Comparison of ENCODE assay signal across 8 cellular contexts in the genomic region with DNA sequence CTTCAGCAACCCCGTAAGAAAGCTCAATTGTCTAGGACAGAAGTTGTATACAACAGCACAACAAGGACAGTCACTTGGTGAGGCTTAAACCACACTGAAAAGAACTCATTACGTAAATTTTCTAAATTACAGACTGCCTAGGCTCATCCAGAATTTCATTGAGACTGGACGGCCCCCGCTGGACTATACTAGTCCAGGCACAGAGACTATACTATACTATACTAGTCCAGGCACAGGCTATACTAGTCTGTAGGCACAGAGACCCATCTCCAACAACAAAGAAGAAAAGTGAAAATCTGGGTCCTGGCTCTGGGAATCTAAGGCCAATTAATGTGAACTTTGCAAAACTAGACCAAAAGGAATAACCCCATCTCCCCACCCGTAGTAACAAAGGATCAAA. TPM values are rescaled to one million over a fixed set of nuclear protein-coding genes. Genes with fewer than 3 reads are reported as not detected.
DNase-seq lines count a peak whose midpoint lies in the region; ATAC-seq and TF ChIP-seq lines count a peak whose summit lies in the region.

No MANE protein-coding gene starts in this region.

- H3K4me3 ChIP-seq in Panc1 (ENCODE audit: low read depth in 2 of 2, low read length in 2 of 2) (peak overlapping the region; percentile 78 to 87), esophagus muscularis mucosa (peak overlapping the region; percentile 64 to 73 (median 68)), trophoblast cell (ENCODE audit: low read depth, low read length) (peak overlapping the region; percentile 86)

- intact Hi-C loops in Panc1 (cut with micrococcal nuclease; ENCODE audit: unreplicated experiment): no loop called here
- intact Hi-C loops in esophagus muscularis mucosa (cut with DNase I): loop anchor here (2.0 kb wide), 2 partner anchors 19 to 31 kb away; no protein-coding TSS in a partner anchor

- H3K4me1 ChIP-seq in Panc1 (ENCODE audit: control insufficient read depth, insufficient read depth, low read length) (no peaks in the 10 kb centered on the region; the same call in none of the 2 replicates), esophagus muscularis mucosa (peaks cover 14 to 21% (median 21%) of the 10 kb centered on the region in 4 donors), trophoblast cell (ENCODE audit: control insufficient read depth in 1 of 2, insufficient read depth in 2 of 2, low read length in 2 of 2) (peaks cover 3 to 5% of the 10 kb centered on the region in 2 experiments)

- TF ChIP-seq CTCF in Panc1 (IDR thresholded peaks at IDR 0.05) (no peak), esophagus muscularis mucosa (IDR thresholded peaks at IDR 0.05) (no peak)

- DNase-seq in G401 (ENCODE audit: low spot score): peak; percentile 44
- DNase-seq in Panc1 (ENCODE audit: low read depth, low spot score): no peak
- DNase-seq in esophagus muscularis mucosa (ENCODE audit: extremely low spot score): no peak
- DNase-seq in trophoblast cell: peak in 1 of 2 donors; percentile 18
- no peak for DNase-seq in AML-193 (lab: John Stamatoyannopoulos, UW)

- no peaks in the 10 kb centered on the region; the same call in 1 of the 2 replicates for H3K36me3 ChIP-seq in Panc1 (ENCODE audit: control insufficient read depth, insufficient read depth, low read length)
- H3K36me3 ChIP-seq in esophagus muscularis mucosa: peaks cover 0 to 17% (median 16%) of the 10 kb centered on the region in 4 donors
- peaks cover 23 to 32% of the 10 kb centered on the region in 2 experiments for H3K36me3 ChIP-seq in trophoblast cell (ENCODE audit: control insufficient read depth in 1 of 2, insufficient read depth in 2 of 2, low read length in 2 of 2)

- H3K79me1 ChIP-seq in trophoblast cell (ENCODE audit: low read length): peaks cover 9% of the 10 kb centered on the region

- H3K9me3 ChIP-seq in Panc1 (ENCODE audit: control insufficient read depth, insufficient read depth, low read depth, low read length) (peaks cover 10% of the 10 kb centered on the region; the same call in 1 of the 2 replicates), esophagus muscularis mucosa (peaks cover 0 to 14% (median 1%) of the 10 kb centered on the region in 4 donors), trophoblast cell (ENCODE audit: insufficient read depth, low read depth, low read length) (peaks cover 7% of the 10 kb centered on the region)

- no peak for TF ChIP-seq EP300 in esophagus muscularis mucosa (IDR thresholded peaks at IDR 0.05)

- H3K27me3 ChIP-seq in Panc1 (ENCODE audit: control insufficient read depth, insufficient read depth, low read length) (no peaks in the 10 kb centered on the region), esophagus muscularis mucosa (no peaks in the 10 kb centered on the region), trophoblast cell (ENCODE audit: insufficient read depth, low read length) (no peaks in the 10 kb centered on the region)

- ATAC-seq in Panc1 (no peak; the same call in 1 of the 2 replicates), GM21576 (IDR thresholded peaks at IDR 0.05; ENCODE audit: unreplicated experiment) (no peak), GM19463 (IDR thresholded peaks at IDR 0.05; ENCODE audit: unreplicated experiment) (no peak), HG02885 (IDR thresholded peaks at IDR 0.05; ENCODE audit: poor library complexity, unreplicated experiment) (no peak)

- H2BK120ac ChIP-seq in trophoblast cell (ENCODE audit: insufficient read depth, low read length, poor library complexity): no peak overlapping the region

- peak overlapping the region; percentile 40 for H4K8ac ChIP-seq in trophoblast cell (ENCODE audit: low read depth, low read length)

- peak overlapping the region; percentile 5 for H4K12ac ChIP-seq in trophoblast cell (ENCODE audit: low read depth, low read length)

- CTCF ChIA-PET in Panc1 (lab: Charles Lee): no interaction called here

- no peak overlapping the region for H2BK12ac ChIP-seq in trophoblast cell (ENCODE audit: low read length)

- H3K18ac ChIP-seq in trophoblast cell (ENCODE audit: low read length): peak overlapping the region; percentile 16

- H3K4me2 ChIP-seq in trophoblast cell (ENCODE audit: low read length): peak overlapping the region; percentile 85

- H4K91ac ChIP-seq in trophoblast cell (ENCODE audit: low read depth, low read length): peak overlapping the region; percentile 86

- peak overlapping the region; percentile 15 for H2AK5ac ChIP-seq in trophoblast cell (ENCODE audit: low read length)

- H3K23ac ChIP-seq in trophoblast cell (ENCODE audit: low read length): no peak overlapping the region

- no peak for TF ChIP-seq POLR2A in esophagus muscularis mucosa (IDR thresholded peaks at IDR 0.05; ENCODE audit: low read depth)

- H2AFZ ChIP-seq in trophoblast cell (ENCODE audit: insufficient read depth, low read length, poor library complexity): peak overlapping the region; percentile 6

- no TSS peak for BruUV-seq in Panc1 (replicated peaks; lab: Mats Ljungman, UMichigan)

- H2BK5ac ChIP-seq in trophoblast cell (ENCODE audit: low read depth, low read length, poor library complexity): peak overlapping the region; percentile 14

- peak overlapping the region; percentile 78 for H3K4ac ChIP-seq in trophoblast cell (ENCODE audit: low read depth, low read length)

- in situ Hi-C loops in G401 (cut with HindIII; ENCODE audit: low sequenced_read_pairs): no loop called here
- in situ Hi-C loops in Panc1 (cut with HindIII; ENCODE audit: low pct_unique_long_range_greater_than_20kb, low sequenced_read_pairs): no loop called here

- peaks cover 10% of the 10 kb centered on the region for H3K79me2 ChIP-seq in trophoblast cell (ENCODE audit: control insufficient read depth, insufficient read depth, low read length, poor library complexity)

- peak overlapping the region; percentile 52 for H3K14ac ChIP-seq in trophoblast cell (ENCODE audit: low read length)

- peak overlapping the region; percentile 86 for H3K27ac ChIP-seq in Panc1 (ENCODE audit: low read length)
- H3K27ac ChIP-seq in esophagus muscularis mucosa (replicated peaks in 1 of 4): peak overlapping the region; percentile 78 to 86 (median 82)
- H3K27ac ChIP-seq in trophoblast cell (ENCODE audit: low read depth, low read length): peak overlapping the region; percentile 49

- POLR2A ChIA-PET in Panc1 (lab: Charles Lee): no interaction called here

- H3K9ac ChIP-seq in trophoblast cell (ENCODE audit: low read length): peak overlapping the region; percentile 79

- 30% methylated on average over 5 of the region's 5 CpGs for WGBS in esophagus muscularis mucosa
- no CpG with 5 or more reads among the region's 5 CpGs for WGBS in trophoblast cell (ENCODE audit: extremely low coverage, insufficient coverage, insufficient read length)

RNA-seq across cellular contexts. Expression of a gene that starts 0.7 kb away (rescaled TPM):
- total RNA-seq in G401 (2014; rRNA removed; shearing (Covaris generic)): 6.3 and 11.6 TPM in 2 replicates
- total RNA-seq in Panc1 (2021; ENCODE audit: unreplicated experiment) (7.1 TPM), esophagus muscularis mucosa (10 to 100 TPM in 1 of 4 donors, 1 to 10 TPM in 3; 4.0 to 12.9 (median 6.0) TPM)
- polyA plus RNA-seq in Panc1 (2012; ENCODE audit: insufficient read length): 3.2 TPM
- polyA plus RNA-seq in trophoblast cell (2013): 20.5 and 21.0 TPM in 2 replicates

RNA-seq across cellular contexts. Expression of a gene that starts 38.8 kb away (rescaled TPM):
- total RNA-seq in G401 (2014; rRNA removed; shearing (Covaris generic)): 1.2 and 1.8 TPM in 2 replicates
- total RNA-seq in Panc1 (2021; ENCODE audit: unreplicated experiment) (7.4 TPM), esophagus muscularis mucosa (1 to 10 TPM; 2.5 to 3.7 (median 3.1) TPM)
- 2.3 TPM for polyA plus RNA-seq in Panc1 (2012; ENCODE audit: insufficient read length)
- polyA plus RNA-seq in trophoblast cell (2013): 9.6 and 9.8 TPM in 2 replicates

RNA-seq across cellular contexts. Expression of a gene that starts 51.7 kb away (rescaled TPM):
- not detected in 2 replicates for total RNA-seq in G401 (2014; rRNA removed; shearing (Covaris generic))
- total RNA-seq in Panc1 (2021; ENCODE audit: unreplicated experiment): not detected
- not detected for polyA plus RNA-seq in Panc1 (2012; ENCODE audit: insufficient read length)
- total RNA-seq in esophagus muscularis mucosa: not detected
- 301 and 326 TPM in 2 replicates for polyA plus RNA-seq in trophoblast cell (2013)
